In genomic region chr12:113030875-113031525, GRCh38 we compare ENCODE assay signal across 8 cellular contexts. TPM values are rescaled to one million over a fixed set of nuclear protein-coding genes. Genes with fewer than 3 reads are reported as not detected.
DNase-seq lines count a peak whose midpoint lies in the region; ATAC-seq and TF ChIP-seq lines count a peak whose summit lies in the region.

No MANE protein-coding gene starts in this region.

- H3K4me1 Mint-ChIP-seq in nephron, result no peaks in the 10 kb centered on the region

- H3K36me3 Mint-ChIP-seq in nephron (ENCODE audit: low read depth), result no peaks in the 10 kb centered on the region

- H3K4me1 ChIP-seq in fibroblast of lung (ENCODE audit: control insufficient read depth, extremely low read depth, insufficient read depth, low read length), result no peaks in the 10 kb centered on the region

- TF ChIP-seq CTCF in fibroblast of lung (conservative IDR thresholded peaks at IDR 0.05 in 1 of 2, IDR thresholded peaks at IDR 0.05 in 1 of 2; ENCODE audit: low read depth in 1 of 2, low read length in 2 of 2), result peak; percentile 65 to 82
- peak; percentile 68 to 78 (median 77) for TF ChIP-seq CTCF in nephron (IDR thresholded peaks at IDR 0.05; ENCODE audit: unreplicated experiment in 3 of 3)

- H3K27me3 Mint-ChIP-seq in nephron (ENCODE audit: low read depth), result peaks cover 30% of the 10 kb centered on the region

- H3K9me3 Mint-ChIP-seq in nephron, result peaks cover 6% of the 10 kb centered on the region

- no peak overlapping the region for H3K4me3 ChIP-seq in fibroblast of lung (replicated peaks in 1 of 4; ENCODE audit: control extremely low read depth in 1 of 4, insufficient read depth in 1 of 4, low read depth in 3 of 4, low read length in 4 of 4)

- H3K27ac ChIP-seq in fibroblast of lung (ENCODE audit: insufficient read depth, low read length), result no peak overlapping the region

- in situ Hi-C loops in G401 (cut with HindIII; ENCODE audit: low sequenced_read_pairs), result no loop called here
- in situ Hi-C loops in SK-MEL-5 (cut with HindIII; ENCODE audit: low pct_unique_long_range_greater_than_20kb, low sequenced_read_pairs), result no loop called here

- no peaks in the 10 kb centered on the region for H3K36me3 ChIP-seq in fibroblast of lung (ENCODE audit: control insufficient read depth, insufficient read depth, low read length)

- H2AFZ ChIP-seq in fibroblast of lung (ENCODE audit: low read length), result no peak overlapping the region

- H3K27me3 ChIP-seq in fibroblast of lung (ENCODE audit: control insufficient read depth, insufficient read depth, low read length), result no peaks in the 10 kb centered on the region

- no peaks in the 10 kb centered on the region for H3K79me2 ChIP-seq in fibroblast of lung (ENCODE audit: control insufficient read depth, insufficient read depth, low read length)

- H3K9me3 ChIP-seq in fibroblast of lung (ENCODE audit: control insufficient read depth, insufficient read depth, low read depth, low read length), result no peaks in the 10 kb centered on the region

- DNase-seq in G401 (ENCODE audit: low spot score) (peak; percentile 91), NAMALWA (ENCODE audit: low spot score) (peak; percentile 80), SK-MEL-5 (ENCODE audit: low read depth, low spot score) (peak; percentile 91), fibroblast of lung (ENCODE audit: low read depth in 2 of 2) (peak; percentile 47 to 58), GDM1 (lab: John Stamatoyannopoulos, UW) (no peak)

- no peak for ATAC-seq in GM21515 (IDR thresholded peaks at IDR 0.05; ENCODE audit: unreplicated experiment)
- ATAC-seq in GM19397 (IDR thresholded peaks at IDR 0.05; ENCODE audit: unreplicated experiment), result no peak

- H3K27ac Mint-ChIP-seq in nephron, result no peak overlapping the region

- H3K4me2 ChIP-seq in fibroblast of lung (ENCODE audit: extremely low read depth, insufficient read depth, low read length), result no peak overlapping the region

- no peak overlapping the region for H3K9ac ChIP-seq in fibroblast of lung (ENCODE audit: insufficient read depth, low read length)

- H4K20me1 ChIP-seq in fibroblast of lung (ENCODE audit: control insufficient read depth, extremely low read depth, insufficient read depth, low read length), result no peaks in the 10 kb centered on the region

- H3K4me3 Mint-ChIP-seq in nephron, result no peak overlapping the region

RNA-seq across cellular contexts. Expression of gene DTX1, which starts 25.5 kb away (rescaled TPM):
- total RNA-seq in G401 (2014; rRNA removed; shearing (Covaris generic)), result 5.6 and 5.8 TPM in 2 replicates
- total RNA-seq in SK-MEL-5 (2014; rRNA removed; shearing (Covaris generic)), result 0.95 and 1.1 TPM in 2 replicates
- polyA plus RNA-seq in SK-MEL-5 (2015; cell fraction: cytosol; rRNA removed), result 1.6 and 3.1 TPM in 2 replicates
- 2.5 and 3.3 TPM in 2 replicates for polyA plus RNA-seq in SK-MEL-5 (2015; cell fraction: nucleus; rRNA removed)
- 0.26 TPM in 1 of 2 replicates, not detected in the other for total RNA-seq in fibroblast of lung
- not detected in 2 replicates for polyA plus RNA-seq in fibroblast of lung
- not detected in 2 replicates for polyA plus RNA-seq in fibroblast of lung (2012)
- polyA minus RNA-seq in fibroblast of lung (ENCODE audit: low replicate concordance), result not detected in 2 replicates

RNA-seq across cellular contexts. Expression of gene OAS2, which starts 52.7 kb away (rescaled TPM):
- not detected in 2 replicates for total RNA-seq in G401 (2014; rRNA removed; shearing (Covaris generic))
- 1.3 and 1.9 TPM in 2 replicates for total RNA-seq in SK-MEL-5 (2014; rRNA removed; shearing (Covaris generic))
- polyA plus RNA-seq in SK-MEL-5 (2015; cell fraction: cytosol; rRNA removed), result 1.4 and 1.9 TPM in 2 replicates
- polyA plus RNA-seq in SK-MEL-5 (2015; cell fraction: nucleus; rRNA removed), result 0.38 and 1.4 TPM in 2 replicates
- total RNA-seq in fibroblast of lung, result 2.3 and 3.1 TPM in 2 replicates
- 1.5 and 2.2 TPM in 2 replicates for polyA plus RNA-seq in fibroblast of lung
- polyA plus RNA-seq in fibroblast of lung (2012), result 1.0 and 1.7 TPM in 2 replicates
- polyA minus RNA-seq in fibroblast of lung (ENCODE audit: low replicate concordance), result 0.08 TPM in 1 of 2 replicates, not detected in the other
